1 cellular context compared by ENCODE assay signal in the genomic region with DNA sequence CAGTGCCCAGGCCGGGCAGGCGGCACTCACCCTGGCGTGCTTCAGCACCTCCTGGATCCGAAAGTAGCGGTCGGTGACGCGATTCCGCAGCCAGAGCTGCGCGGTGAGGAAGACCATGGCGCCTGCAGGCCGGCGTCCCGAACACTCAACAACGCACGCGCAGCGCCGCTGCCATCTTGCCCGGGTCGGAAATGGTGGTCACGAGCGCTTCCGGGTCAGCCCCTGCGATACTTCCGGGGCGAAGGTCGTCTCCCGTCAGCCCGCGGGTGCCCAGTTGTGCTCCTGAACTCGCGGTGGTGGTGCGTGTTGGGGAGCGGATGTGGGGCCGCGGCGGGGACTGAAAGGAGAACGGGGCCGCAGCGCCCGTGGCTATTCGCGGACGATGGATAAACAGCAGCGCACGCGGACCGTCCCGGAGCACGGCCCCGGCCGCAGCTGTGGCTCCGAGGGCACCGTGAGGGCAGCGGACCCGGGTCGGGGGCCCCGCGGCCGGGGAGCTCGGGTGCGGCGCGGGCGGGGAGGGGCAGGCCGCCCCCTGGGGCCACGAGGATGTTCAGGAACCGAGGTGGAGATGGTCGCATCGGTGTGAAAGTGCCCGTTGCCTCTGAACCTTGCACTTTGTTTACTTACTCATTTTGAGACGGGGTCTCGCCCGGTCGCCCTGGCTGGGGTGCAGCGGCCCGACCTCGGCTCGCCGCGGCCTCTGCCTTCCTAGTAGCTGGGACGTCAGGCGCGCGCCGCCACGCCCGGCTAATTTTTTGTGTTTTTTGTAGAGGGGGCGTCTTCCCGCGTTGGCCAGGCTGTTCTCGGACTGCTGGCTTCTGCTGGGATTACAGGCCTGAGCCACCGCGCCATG.
A peak's percentile ranks its signal among the peaks of the same experiment; 100 is the strongest.
TF ChIP-seq lines count a peak whose summit lies in the region.

A gene (minus strand): TSS at position 193 of the 856 bp plus-strand sequence. CDS start 76 bp downstream, at position 117.

TF ChIP-seq in K562, 482 proteins besides CTCF, POLR2A, EP300 and RAD21 (continued from another document and continues in another):
- TF ChIP-seq NCOR1 (IDR thresholded peaks at IDR 0.05) (peak; percentile 45; the same call in 1 of the 2 replicates), GABPA (tag; conservative IDR thresholded peaks at IDR 0.05; ENCODE audit: low read depth) (peak; percentile 100), KLF13 (tag; IDR thresholded peaks at IDR 0.05; ENCODE audit: borderline replicate concordance, low read depth) (0 out of 2 replicates have a peak, but pooled peaks have one; percentile 58), MYNN (IDR thresholded peaks at IDR 0.05) (no peak), MYNN (CRISPR knock-in tag; IDR thresholded peaks at IDR 0.05) (0 out of 2 replicates have a peak, but pooled peaks have one; percentile 57), TCF7L2 (IDR thresholded peaks at IDR 0.05; ENCODE audit: low read depth, low read length) (no peak), PML (IDR thresholded peaks at IDR 0.05; ENCODE audit: low read length) (peak; percentile 79), RBM22 (IDR thresholded peaks at IDR 0.05; ENCODE audit: low read depth, low read length, poor library complexity, severe bottlenecking) (peak; percentile 38), EGR1 (conservative IDR thresholded peaks at IDR 0.05) (0 out of 2 replicates have a peak, but pooled peaks have one; percentile 14), POU5F1 (IDR thresholded peaks at IDR 0.05; ENCODE audit: borderline replicate concordance, low read depth, low read length, partially characterized antibody) (peak; percentile 46), NUFIP1 (IDR thresholded peaks at IDR 0.05; ENCODE audit: partially characterized antibody) (no peak), BACH1 (tag; IDR thresholded peaks at IDR 0.05) (no peak), MAZ (CRISPR knock-in tag; conservative IDR thresholded peaks at IDR 0.05 in 1 of 2, IDR thresholded peaks at IDR 0.05 in 1 of 2) (peak; percentile 87 to 91), GTF2E2 (tag; IDR thresholded peaks at IDR 0.05) (peak; percentile 98), CREB1 (IDR thresholded peaks at IDR 0.05) (peak; percentile 69), CREB1 (CRISPR knock-in tag; IDR thresholded peaks at IDR 0.05) (peak; percentile 88), HDAC8 (tag; IDR thresholded peaks at IDR 0.05) (peak; percentile 63; the same call in 1 of the 2 replicates), ZNF165 (CRISPR knock-in tag; IDR thresholded peaks at IDR 0.05; ENCODE audit: borderline replicate concordance) (no peak), NFXL1 (CRISPR knock-in tag; IDR thresholded peaks at IDR 0.05) (no peak), THRAP3 (IDR thresholded peaks at IDR 0.05; ENCODE audit: borderline replicate concordance) (peak; percentile 78; the same call in 1 of the 2 replicates), ZKSCAN1 (IDR thresholded peaks at IDR 0.05; ENCODE audit: low read depth, low read length) (no peak; the same call in 1 of the 2 replicates), SMAD3 (CRISPR knock-in tag; conservative IDR thresholded peaks at IDR 0.05) (no peak), EWSR1 (IDR thresholded peaks at IDR 0.05; ENCODE audit: borderline replicate concordance, low read depth, partially characterized antibody) (no peak), TCF3 (CRISPR knock-in tag; IDR thresholded peaks at IDR 0.05) (no peak), FOXA3 (CRISPR knock-in tag; conservative IDR thresholded peaks at IDR 0.05 in 1 of 2, IDR thresholded peaks at IDR 0.05 in 1 of 2) (0 out of 4 replicates have a peak, but pooled peaks of 1 of the 2 experiments have one; percentile 12), RB1 (IDR thresholded peaks at IDR 0.05; ENCODE audit: low read depth) (peak; percentile 77), SIX5 (IDR thresholded peaks at IDR 0.05; ENCODE audit: borderline replicate concordance in 1 of 2, insufficient read depth in 1 of 2, low read depth in 1 of 2, low read length in 2 of 2) (peak; percentile 70 to 82), POLR2H (tag; IDR thresholded peaks at IDR 0.05; ENCODE audit: low read depth) (peak; percentile 84)
- TF ChIP-seq, protein P1, sequence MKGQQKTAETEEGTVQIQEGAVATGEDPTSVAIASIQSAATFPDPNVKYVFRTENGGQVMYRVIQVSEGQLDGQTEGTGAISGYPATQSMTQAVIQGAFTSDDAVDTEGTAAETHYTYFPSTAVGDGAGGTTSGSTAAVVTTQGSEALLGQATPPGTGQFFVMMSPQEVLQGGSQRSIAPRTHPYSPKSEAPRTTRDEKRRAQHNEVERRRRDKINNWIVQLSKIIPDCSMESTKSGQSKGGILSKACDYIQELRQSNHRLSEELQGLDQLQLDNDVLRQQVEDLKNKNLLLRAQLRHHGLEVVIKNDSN (CRISPR knock-in tag; IDR thresholded peaks at IDR 0.05) = peak; percentile 82
- TF ChIP-seq, protein P2, sequence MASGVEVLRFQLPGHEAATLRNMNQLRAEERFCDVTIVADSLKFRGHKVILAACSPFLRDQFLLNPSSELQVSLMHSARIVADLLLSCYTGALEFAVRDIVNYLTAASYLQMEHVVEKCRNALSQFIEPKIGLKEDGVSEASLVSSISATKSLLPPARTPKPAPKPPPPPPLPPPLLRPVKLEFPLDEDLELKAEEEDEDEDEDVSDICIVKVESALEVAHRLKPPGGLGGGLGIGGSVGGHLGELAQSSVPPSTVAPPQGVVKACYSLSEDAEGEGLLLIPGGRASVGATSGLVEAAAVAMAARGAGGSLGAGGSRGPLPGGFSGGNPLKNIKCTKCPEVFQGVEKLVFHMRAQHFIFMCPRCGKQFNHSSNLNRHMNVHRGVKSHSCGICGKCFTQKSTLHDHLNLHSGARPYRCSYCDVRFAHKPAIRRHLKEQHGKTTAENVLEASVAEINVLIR (CRISPR knock-in tag; IDR thresholded peaks at IDR 0.05) = peak; percentile 39; the same call in 1 of the 2 replicates
- TF ChIP-seq, protein P3, sequence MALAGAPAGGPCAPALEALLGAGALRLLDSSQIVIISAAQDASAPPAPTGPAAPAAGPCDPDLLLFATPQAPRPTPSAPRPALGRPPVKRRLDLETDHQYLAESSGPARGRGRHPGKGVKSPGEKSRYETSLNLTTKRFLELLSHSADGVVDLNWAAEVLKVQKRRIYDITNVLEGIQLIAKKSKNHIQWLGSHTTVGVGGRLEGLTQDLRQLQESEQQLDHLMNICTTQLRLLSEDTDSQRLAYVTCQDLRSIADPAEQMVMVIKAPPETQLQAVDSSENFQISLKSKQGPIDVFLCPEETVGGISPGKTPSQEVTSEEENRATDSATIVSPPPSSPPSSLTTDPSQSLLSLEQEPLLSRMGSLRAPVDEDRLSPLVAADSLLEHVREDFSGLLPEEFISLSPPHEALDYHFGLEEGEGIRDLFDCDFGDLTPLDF (CRISPR knock-in tag; IDR thresholded peaks at IDR 0.05) = peak; percentile 61; the same call in 1 of the 2 replicates
- TF ChIP-seq, protein P4, sequence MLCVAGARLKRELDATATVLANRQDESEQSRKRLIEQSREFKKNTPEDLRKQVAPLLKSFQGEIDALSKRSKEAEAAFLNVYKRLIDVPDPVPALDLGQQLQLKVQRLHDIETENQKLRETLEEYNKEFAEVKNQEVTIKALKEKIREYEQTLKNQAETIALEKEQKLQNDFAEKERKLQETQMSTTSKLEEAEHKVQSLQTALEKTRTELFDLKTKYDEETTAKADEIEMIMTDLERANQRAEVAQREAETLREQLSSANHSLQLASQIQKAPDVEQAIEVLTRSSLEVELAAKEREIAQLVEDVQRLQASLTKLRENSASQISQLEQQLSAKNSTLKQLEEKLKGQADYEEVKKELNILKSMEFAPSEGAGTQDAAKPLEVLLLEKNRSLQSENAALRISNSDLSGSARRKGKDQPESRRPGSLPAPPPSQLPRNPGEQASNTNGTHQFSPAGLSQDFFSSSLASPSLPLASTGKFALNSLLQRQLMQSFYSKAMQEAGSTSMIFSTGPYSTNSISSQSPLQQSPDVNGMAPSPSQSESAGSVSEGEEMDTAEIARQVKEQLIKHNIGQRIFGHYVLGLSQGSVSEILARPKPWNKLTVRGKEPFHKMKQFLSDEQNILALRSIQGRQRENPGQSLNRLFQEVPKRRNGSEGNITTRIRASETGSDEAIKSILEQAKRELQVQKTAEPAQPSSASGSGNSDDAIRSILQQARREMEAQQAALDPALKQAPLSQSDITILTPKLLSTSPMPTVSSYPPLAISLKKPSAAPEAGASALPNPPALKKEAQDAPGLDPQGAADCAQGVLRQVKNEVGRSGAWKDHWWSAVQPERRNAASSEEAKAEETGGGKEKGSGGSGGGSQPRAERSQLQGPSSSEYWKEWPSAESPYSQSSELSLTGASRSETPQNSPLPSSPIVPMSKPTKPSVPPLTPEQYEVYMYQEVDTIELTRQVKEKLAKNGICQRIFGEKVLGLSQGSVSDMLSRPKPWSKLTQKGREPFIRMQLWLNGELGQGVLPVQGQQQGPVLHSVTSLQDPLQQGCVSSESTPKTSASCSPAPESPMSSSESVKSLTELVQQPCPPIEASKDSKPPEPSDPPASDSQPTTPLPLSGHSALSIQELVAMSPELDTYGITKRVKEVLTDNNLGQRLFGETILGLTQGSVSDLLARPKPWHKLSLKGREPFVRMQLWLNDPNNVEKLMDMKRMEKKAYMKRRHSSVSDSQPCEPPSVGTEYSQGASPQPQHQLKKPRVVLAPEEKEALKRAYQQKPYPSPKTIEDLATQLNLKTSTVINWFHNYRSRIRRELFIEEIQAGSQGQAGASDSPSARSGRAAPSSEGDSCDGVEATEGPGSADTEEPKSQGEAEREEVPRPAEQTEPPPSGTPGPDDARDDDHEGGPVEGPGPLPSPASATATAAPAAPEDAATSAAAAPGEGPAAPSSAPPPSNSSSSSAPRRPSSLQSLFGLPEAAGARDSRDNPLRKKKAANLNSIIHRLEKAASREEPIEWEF (CRISPR knock-in tag; IDR thresholded peaks at IDR 0.05) = no peak
- TF ChIP-seq, protein P5, sequence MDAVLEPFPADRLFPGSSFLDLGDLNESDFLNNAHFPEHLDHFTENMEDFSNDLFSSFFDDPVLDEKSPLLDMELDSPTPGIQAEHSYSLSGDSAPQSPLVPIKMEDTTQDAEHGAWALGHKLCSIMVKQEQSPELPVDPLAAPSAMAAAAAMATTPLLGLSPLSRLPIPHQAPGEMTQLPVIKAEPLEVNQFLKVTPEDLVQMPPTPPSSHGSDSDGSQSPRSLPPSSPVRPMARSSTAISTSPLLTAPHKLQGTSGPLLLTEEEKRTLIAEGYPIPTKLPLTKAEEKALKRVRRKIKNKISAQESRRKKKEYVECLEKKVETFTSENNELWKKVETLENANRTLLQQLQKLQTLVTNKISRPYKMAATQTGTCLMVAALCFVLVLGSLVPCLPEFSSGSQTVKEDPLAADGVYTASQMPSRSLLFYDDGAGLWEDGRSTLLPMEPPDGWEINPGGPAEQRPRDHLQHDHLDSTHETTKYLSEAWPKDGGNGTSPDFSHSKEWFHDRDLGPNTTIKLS (IDR thresholded peaks at IDR 0.05; ENCODE audit: borderline replicate concordance, low read depth) = peak; percentile 91
- TF ChIP-seq, protein P6, sequence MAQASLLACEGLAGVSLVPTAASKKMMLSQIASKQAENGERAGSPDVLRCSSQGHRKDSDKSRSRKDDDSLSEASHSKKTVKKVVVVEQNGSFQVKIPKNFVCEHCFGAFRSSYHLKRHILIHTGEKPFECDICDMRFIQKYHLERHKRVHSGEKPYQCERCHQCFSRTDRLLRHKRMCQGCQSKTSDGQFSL (CRISPR knock-in tag; IDR thresholded peaks at IDR 0.05) = 0 out of 2 replicates have a peak, but pooled peaks have one; percentile 16
- TF ChIP-seq, protein P6 (tag; IDR thresholded peaks at IDR 0.05) = no peak
- TF ChIP-seq, protein P7, sequence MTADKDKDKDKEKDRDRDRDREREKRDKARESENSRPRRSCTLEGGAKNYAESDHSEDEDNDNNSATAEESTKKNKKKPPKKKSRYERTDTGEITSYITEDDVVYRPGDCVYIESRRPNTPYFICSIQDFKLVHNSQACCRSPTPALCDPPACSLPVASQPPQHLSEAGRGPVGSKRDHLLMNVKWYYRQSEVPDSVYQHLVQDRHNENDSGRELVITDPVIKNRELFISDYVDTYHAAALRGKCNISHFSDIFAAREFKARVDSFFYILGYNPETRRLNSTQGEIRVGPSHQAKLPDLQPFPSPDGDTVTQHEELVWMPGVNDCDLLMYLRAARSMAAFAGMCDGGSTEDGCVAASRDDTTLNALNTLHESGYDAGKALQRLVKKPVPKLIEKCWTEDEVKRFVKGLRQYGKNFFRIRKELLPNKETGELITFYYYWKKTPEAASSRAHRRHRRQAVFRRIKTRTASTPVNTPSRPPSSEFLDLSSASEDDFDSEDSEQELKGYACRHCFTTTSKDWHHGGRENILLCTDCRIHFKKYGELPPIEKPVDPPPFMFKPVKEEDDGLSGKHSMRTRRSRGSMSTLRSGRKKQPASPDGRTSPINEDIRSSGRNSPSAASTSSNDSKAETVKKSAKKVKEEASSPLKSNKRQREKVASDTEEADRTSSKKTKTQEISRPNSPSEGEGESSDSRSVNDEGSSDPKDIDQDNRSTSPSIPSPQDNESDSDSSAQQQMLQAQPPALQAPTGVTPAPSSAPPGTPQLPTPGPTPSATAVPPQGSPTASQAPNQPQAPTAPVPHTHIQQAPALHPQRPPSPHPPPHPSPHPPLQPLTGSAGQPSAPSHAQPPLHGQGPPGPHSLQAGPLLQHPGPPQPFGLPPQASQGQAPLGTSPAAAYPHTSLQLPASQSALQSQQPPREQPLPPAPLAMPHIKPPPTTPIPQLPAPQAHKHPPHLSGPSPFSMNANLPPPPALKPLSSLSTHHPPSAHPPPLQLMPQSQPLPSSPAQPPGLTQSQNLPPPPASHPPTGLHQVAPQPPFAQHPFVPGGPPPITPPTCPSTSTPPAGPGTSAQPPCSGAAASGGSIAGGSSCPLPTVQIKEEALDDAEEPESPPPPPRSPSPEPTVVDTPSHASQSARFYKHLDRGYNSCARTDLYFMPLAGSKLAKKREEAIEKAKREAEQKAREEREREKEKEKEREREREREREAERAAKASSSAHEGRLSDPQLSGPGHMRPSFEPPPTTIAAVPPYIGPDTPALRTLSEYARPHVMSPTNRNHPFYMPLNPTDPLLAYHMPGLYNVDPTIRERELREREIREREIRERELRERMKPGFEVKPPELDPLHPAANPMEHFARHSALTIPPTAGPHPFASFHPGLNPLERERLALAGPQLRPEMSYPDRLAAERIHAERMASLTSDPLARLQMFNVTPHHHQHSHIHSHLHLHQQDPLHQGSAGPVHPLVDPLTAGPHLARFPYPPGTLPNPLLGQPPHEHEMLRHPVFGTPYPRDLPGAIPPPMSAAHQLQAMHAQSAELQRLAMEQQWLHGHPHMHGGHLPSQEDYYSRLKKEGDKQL (CRISPR knock-in tag; IDR thresholded peaks at IDR 0.05; ENCODE audit: borderline replicate concordance) = no peak
